Comparison of ENCODE assay signal across 1 cellular context in the genomic region with DNA sequence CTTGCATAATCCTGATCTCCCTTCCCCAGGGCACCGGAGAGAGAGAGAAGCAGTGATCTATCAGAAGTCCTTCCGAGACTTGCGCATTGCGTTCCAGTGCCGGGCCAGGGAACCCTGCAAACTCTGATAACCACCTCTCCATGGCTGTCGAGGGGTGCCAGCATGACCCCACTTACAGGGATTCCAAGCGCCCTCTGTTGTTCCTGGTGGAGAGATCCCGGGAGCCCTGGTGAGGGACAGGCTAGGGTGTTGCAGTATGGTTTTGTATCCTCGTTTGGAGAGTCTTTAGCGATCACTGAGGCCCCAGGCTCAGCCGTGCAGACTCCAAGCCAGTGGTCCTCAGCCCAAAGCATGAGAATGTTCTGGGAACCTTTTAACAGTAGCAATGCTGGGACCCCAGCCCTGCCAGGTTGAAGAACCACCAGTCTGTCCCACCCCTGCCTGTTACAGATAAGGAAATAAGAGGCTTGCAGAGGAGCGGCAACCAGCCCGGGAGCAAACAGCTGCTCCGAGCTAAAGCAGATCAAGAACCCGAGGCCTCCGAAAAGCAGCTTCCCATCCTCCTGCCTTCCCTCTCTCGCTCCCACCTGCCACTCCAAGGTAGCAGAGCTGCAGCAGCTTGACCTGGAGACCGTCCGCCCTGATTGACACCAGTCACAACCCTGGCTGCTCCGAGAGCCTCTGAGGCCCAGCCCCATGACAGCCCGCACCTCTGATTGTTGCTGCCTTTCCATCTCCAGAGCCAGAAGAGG.
TF ChIP-seq lines count a peak whose summit lies in the region.

No MANE protein-coding gene starts in this region.

TF ChIP-seq in GM23338, 12 proteins besides CTCF, POLR2A, EP300 and RAD21 (continued from another document):
- TF ChIP-seq, protein P1, sequence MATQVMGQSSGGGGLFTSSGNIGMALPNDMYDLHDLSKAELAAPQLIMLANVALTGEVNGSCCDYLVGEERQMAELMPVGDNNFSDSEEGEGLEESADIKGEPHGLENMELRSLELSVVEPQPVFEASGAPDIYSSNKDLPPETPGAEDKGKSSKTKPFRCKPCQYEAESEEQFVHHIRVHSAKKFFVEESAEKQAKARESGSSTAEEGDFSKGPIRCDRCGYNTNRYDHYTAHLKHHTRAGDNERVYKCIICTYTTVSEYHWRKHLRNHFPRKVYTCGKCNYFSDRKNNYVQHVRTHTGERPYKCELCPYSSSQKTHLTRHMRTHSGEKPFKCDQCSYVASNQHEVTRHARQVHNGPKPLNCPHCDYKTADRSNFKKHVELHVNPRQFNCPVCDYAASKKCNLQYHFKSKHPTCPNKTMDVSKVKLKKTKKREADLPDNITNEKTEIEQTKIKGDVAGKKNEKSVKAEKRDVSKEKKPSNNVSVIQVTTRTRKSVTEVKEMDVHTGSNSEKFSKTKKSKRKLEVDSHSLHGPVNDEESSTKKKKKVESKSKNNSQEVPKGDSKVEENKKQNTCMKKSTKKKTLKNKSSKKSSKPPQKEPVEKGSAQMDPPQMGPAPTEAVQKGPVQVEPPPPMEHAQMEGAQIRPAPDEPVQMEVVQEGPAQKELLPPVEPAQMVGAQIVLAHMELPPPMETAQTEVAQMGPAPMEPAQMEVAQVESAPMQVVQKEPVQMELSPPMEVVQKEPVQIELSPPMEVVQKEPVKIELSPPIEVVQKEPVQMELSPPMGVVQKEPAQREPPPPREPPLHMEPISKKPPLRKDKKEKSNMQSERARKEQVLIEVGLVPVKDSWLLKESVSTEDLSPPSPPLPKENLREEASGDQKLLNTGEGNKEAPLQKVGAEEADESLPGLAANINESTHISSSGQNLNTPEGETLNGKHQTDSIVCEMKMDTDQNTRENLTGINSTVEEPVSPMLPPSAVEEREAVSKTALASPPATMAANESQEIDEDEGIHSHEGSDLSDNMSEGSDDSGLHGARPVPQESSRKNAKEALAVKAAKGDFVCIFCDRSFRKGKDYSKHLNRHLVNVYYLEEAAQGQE (IDR thresholded peaks at IDR 0.05; ENCODE audit: unreplicated experiment): no peak
- TF ChIP-seq EZH2phosphoT487 (IDR thresholded peaks at IDR 0.05; ENCODE audit: unreplicated experiment) (no peak), STAT1 (IDR thresholded peaks at IDR 0.05; ENCODE audit: unreplicated experiment) (no peak), POLR2AphosphoS5 (IDR thresholded peaks at IDR 0.05; ENCODE audit: low read depth) (no peak)
